1 cellular context compared by ENCODE assay signal in the genomic region with DNA sequence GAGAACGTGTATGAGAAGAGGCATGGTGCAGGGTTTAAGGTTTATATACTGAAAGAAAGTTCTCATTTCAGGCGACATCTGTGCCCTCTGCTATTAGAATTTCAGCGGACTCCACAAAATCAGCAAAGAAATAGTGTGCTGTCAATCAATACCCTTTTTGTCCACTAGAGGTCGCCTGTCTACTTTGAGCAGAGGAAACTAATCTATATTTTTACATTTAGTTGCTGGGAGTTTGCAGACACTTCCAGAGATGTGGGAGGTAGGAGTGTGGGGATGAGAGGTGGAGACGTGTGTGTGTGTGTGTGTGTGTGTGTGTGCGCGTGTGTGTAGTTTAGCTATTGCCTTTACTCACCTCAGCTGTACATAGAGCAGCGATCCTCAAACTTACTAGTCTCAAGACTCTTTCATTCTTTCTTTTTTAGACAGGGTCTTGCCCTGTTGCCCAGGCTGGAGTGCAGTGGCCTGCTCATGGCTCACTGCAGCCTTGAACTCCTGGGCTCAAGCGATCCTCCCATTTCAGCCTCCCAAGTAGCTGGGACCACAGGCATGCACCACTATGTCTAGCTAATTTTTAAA.
TF ChIP-seq lines count a peak whose summit lies in the region.

No MANE protein-coding gene starts in this region.

TF ChIP-seq in H1, 55 proteins besides CTCF, POLR2A, EP300 and RAD21:
- no peak for TF ChIP-seq SUZ12 (IDR thresholded peaks at IDR 0.05; ENCODE audit: low read length)
- no peak for TF ChIP-seq HDAC6 (IDR thresholded peaks at IDR 0.05; ENCODE audit: low read depth, low read length)
- no peak for TF ChIP-seq POU5F1 (IDR thresholded peaks at IDR 0.05; ENCODE audit: low read depth, low read length)
- TF ChIP-seq TEAD4 (IDR thresholded peaks at IDR 0.05; ENCODE audit: low read depth, low read length), result no peak
- TF ChIP-seq SRF (IDR thresholded peaks at IDR 0.05; ENCODE audit: low read depth, low read length), result no peak
- no peak for TF ChIP-seq BACH1 (IDR thresholded peaks at IDR 0.05; ENCODE audit: low read length)
- no peak for TF ChIP-seq TBP (IDR thresholded peaks at IDR 0.05; ENCODE audit: low read depth, low read length)
- TF ChIP-seq JUND (IDR thresholded peaks at IDR 0.05; ENCODE audit: low read length), result no peak
- no peak for TF ChIP-seq KDM4A (IDR thresholded peaks at IDR 0.05; ENCODE audit: low read depth, low read length, severe bottlenecking)
- no peak for TF ChIP-seq GABPA (IDR thresholded peaks at IDR 0.05; ENCODE audit: borderline replicate concordance, insufficient read depth, low read length)
- TF ChIP-seq, protein P1, sequence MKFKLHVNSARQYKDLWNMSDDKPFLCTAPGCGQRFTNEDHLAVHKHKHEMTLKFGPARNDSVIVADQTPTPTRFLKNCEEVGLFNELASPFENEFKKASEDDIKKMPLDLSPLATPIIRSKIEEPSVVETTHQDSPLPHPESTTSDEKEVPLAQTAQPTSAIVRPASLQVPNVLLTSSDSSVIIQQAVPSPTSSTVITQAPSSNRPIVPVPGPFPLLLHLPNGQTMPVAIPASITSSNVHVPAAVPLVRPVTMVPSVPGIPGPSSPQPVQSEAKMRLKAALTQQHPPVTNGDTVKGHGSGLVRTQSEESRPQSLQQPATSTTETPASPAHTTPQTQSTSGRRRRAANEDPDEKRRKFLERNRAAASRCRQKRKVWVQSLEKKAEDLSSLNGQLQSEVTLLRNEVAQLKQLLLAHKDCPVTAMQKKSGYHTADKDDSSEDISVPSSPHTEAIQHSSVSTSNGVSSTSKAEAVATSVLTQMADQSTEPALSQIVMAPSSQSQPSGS (IDR thresholded peaks at IDR 0.05; ENCODE audit: low read length), result no peak
- TF ChIP-seq BRCA1 (IDR thresholded peaks at IDR 0.05; ENCODE audit: low read depth, low read length), result no peak
- TF ChIP-seq YY1 (IDR thresholded peaks at IDR 0.05; ENCODE audit: low read depth, low read length), result no peak
- TF ChIP-seq HDAC2 (IDR thresholded peaks at IDR 0.05; ENCODE audit: borderline replicate concordance in 1 of 2, low read depth in 2 of 2, low read length in 2 of 2), result no peak
- no peak for TF ChIP-seq SIX5 (IDR thresholded peaks at IDR 0.05; ENCODE audit: low read depth, low read length)
- TF ChIP-seq SP1 (IDR thresholded peaks at IDR 0.05; ENCODE audit: low read depth, low read length), result no peak
